In genomic region chr21:32383812-32384211, GRCh38 we compare ENCODE assay signal across 1 cellular context.
TF ChIP-seq lines count a peak whose summit lies in the region.

No MANE protein-coding gene starts in this region.

TF ChIP-seq in K562, 482 proteins besides CTCF, POLR2A, EP300 and RAD21:
- TF ChIP-seq ARHGAP35 (IDR thresholded peaks at IDR 0.05; ENCODE audit: partially characterized antibody) (no peak), ZC3H4 (CRISPR knock-in tag; IDR thresholded peaks at IDR 0.05; ENCODE audit: borderline replicate concordance) (no peak), ELF1 (tag; IDR thresholded peaks at IDR 0.05) (no peak), TAF7 (tag; IDR thresholded peaks at IDR 0.05) (no peak), PBX2 (CRISPR knock-in tag; IDR thresholded peaks at IDR 0.05; ENCODE audit: low read depth) (no peak), PBX2 (tag; conservative IDR thresholded peaks at IDR 0.05; ENCODE audit: low read depth) (no peak), KDM1A (IDR thresholded peaks at IDR 0.05) (no peak), THRA (IDR thresholded peaks at IDR 0.05) (no peak), KLF10 (CRISPR knock-in tag; IDR thresholded peaks at IDR 0.05) (no peak), KAT2B (IDR thresholded peaks at IDR 0.05; ENCODE audit: low read depth, low read length) (no peak), MEF2D (tag; conservative IDR thresholded peaks at IDR 0.05; ENCODE audit: low read depth) (no peak), MYC (IDR thresholded peaks at IDR 0.05; ENCODE audit: low read depth, low read length) (no peak), MYC (CRISPR knock-in tag; IDR thresholded peaks at IDR 0.05; ENCODE audit: borderline replicate concordance, low read depth) (no peak), U2AF1 (optimal IDR thresholded peaks at IDR 0.05; ENCODE audit: low read depth, low read length) (no peak), CEBPG (CRISPR knock-in tag; IDR thresholded peaks at IDR 0.05) (no peak), CEBPG (tag; conservative IDR thresholded peaks at IDR 0.05 in 1 of 2, IDR thresholded peaks at IDR 0.05 in 1 of 2) (no peak), ZNF143 (CRISPR knock-in tag; IDR thresholded peaks at IDR 0.05) (no peak), OTX1 (CRISPR knock-in tag; IDR thresholded peaks at IDR 0.05) (no peak), ILF3 (IDR thresholded peaks at IDR 0.05; ENCODE audit: borderline replicate concordance) (no peak), TGIF2 (CRISPR knock-in tag; IDR thresholded peaks at IDR 0.05) (no peak)
- TF ChIP-seq, protein P1, sequence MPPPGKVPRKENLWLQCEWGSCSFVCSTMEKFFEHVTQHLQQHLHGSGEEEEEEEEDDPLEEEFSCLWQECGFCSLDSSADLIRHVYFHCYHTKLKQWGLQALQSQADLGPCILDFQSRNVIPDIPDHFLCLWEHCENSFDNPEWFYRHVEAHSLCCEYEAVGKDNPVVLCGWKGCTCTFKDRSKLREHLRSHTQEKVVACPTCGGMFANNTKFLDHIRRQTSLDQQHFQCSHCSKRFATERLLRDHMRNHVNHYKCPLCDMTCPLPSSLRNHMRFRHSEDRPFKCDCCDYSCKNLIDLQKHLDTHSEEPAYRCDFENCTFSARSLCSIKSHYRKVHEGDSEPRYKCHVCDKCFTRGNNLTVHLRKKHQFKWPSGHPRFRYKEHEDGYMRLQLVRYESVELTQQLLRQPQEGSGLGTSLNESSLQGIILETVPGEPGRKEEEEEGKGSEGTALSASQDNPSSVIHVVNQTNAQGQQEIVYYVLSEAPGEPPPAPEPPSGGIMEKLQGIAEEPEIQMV (tag; conservative IDR thresholded peaks at IDR 0.05; ENCODE audit: low read depth): no peak
- TF ChIP-seq, protein P2, sequence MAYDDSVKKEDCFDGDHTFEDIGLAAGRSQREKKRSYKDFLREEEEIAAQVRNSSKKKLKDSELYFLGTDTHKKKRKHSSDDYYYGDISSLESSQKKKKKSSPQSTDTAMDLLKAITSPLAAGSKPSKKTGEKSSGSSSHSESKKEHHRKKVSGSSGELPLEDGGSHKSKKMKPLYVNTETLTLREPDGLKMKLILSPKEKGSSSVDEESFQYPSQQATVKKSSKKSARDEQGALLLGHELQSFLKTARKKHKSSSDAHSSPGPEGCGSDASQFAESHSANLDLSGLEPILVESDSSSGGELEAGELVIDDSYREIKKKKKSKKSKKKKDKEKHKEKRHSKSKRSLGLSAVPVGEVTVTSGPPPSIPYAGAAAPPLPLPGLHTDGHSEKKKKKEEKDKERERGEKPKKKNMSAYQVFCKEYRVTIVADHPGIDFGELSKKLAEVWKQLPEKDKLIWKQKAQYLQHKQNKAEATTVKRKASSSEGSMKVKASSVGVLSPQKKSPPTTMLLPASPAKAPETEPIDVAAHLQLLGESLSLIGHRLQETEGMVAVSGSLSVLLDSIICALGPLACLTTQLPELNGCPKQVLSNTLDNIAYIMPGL (CRISPR knock-in tag; IDR thresholded peaks at IDR 0.05): no peak
- TF ChIP-seq, protein P3, sequence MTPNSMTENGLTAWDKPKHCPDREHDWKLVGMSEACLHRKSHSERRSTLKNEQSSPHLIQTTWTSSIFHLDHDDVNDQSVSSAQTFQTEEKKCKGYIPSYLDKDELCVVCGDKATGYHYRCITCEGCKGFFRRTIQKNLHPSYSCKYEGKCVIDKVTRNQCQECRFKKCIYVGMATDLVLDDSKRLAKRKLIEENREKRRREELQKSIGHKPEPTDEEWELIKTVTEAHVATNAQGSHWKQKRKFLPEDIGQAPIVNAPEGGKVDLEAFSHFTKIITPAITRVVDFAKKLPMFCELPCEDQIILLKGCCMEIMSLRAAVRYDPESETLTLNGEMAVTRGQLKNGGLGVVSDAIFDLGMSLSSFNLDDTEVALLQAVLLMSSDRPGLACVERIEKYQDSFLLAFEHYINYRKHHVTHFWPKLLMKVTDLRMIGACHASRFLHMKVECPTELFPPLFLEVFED (CRISPR knock-in tag; conservative IDR thresholded peaks at IDR 0.05): no peak
